8 cellular contexts compared by ENCODE assay signal in genomic region chr5:119453045-119453383, GRCh38. TPM values are rescaled to one million over a fixed set of nuclear protein-coding genes. Genes with fewer than 3 reads are reported as not detected.
DNase-seq lines count a peak whose midpoint lies in the region; ATAC-seq and TF ChIP-seq lines count a peak whose summit lies in the region.

No MANE protein-coding gene starts in this region.

- intact Hi-C loops in ascending aorta (cut with DNase I): loop anchor here (2.0 kb wide), 1 partner anchor 382 kb away; the partner anchor contains the start of gene DMXL1

- peaks cover 10% of the 10 kb centered on the region for H3K79me2 ChIP-seq in DOHH2 (ENCODE audit: control insufficient read depth, low read length)

- TF ChIP-seq CTCF in DOHH2 (IDR thresholded peaks at IDR 0.05; ENCODE audit: low read depth, low read length, poor library complexity, severe bottlenecking) (no peak), ascending aorta (IDR thresholded peaks at IDR 0.05) (no peak)

- no peaks in the 10 kb centered on the region for H3K36me3 ChIP-seq in DOHH2 (ENCODE audit: control insufficient read depth, low read length)
- H3K36me3 ChIP-seq in ascending aorta: no peaks in the 10 kb centered on the region
- H3K36me3 ChIP-seq in iPS-15b (ENCODE audit: control insufficient read depth, insufficient read depth, low read length): no peaks in the 10 kb centered on the region
- H3K36me3 ChIP-seq in skeletal muscle tissue (ENCODE audit: control insufficient read depth in 3 of 3, insufficient read depth in 3 of 3, low read length in 3 of 3): peaks cover 2 to 3% (median 3%) of the 10 kb centered on the region in 3 donors

- H3K9ac ChIP-seq in iPS-15b (ENCODE audit: low read depth, low read length) (peak overlapping the region; percentile 38), skeletal muscle tissue (ENCODE audit: low read depth in 1 of 3, low read length in 3 of 3) (peak overlapping the region; percentile 90 to 93 (median 90))

- peak overlapping the region; percentile 89 for H3K4me2 ChIP-seq in DOHH2 (ENCODE audit: low read length)

- H3K9me2 ChIP-seq in DOHH2 (replicated peaks; ENCODE audit: control insufficient read depth, low read length): no peaks in the 10 kb centered on the region

- ATAC-seq in GM21515 (IDR thresholded peaks at IDR 0.05; ENCODE audit: unreplicated experiment): peak; percentile 17

- no peaks in the 10 kb centered on the region; the same call in 1 of the 2 replicates for H3F3A ChIP-seq in DOHH2 (ENCODE audit: control insufficient read depth, insufficient read depth)

- H3K4me3 ChIP-seq in DOHH2 (ENCODE audit: low read length): peak overlapping the region; percentile 96
- peak overlapping the region; percentile 82 to 92 for H3K4me3 ChIP-seq in ascending aorta
- H3K4me3 ChIP-seq in iPS-15b (ENCODE audit: low read depth, low read length): peak overlapping the region; percentile 55
- peak overlapping the region; percentile 94 to 97 (median 97) for H3K4me3 ChIP-seq in skeletal muscle tissue (ENCODE audit: low read length in 3 of 3)

- H3K27ac ChIP-seq in DOHH2 (ENCODE audit: low read depth, low read length) (peak overlapping the region; percentile 33; the same call in 1 of the 2 replicates), ascending aorta (peak overlapping the region; percentile 77 to 91), skeletal muscle tissue (ENCODE audit: low read depth, low read length) (peak overlapping the region; percentile 83)

- H3K9me3 ChIP-seq in DOHH2 (ENCODE audit: control insufficient read depth, insufficient read depth, low read length): 0 out of 2 replicates have a peak, but pooled peaks cover 4% of the 10 kb centered on the region
- no peaks in the 10 kb centered on the region for H3K9me3 ChIP-seq in ascending aorta
- no peaks in the 10 kb centered on the region for H3K9me3 ChIP-seq in iPS-15b (ENCODE audit: control insufficient read depth, insufficient read depth, low read length)
- H3K9me3 ChIP-seq in skeletal muscle tissue (ENCODE audit: control insufficient read depth in 3 of 3, low read length in 3 of 3): no peaks in the 10 kb centered on the region

- DNase-seq in LHCN-M2 (ENCODE audit: low read depth) (peak; percentile 27), ascending aorta (ENCODE audit: low spot score in 2 of 2) (no peak), kidney glomerular epithelial cell (lab: John Stamatoyannopoulos, UW) (no peak), HK-2 (ENCODE audit: unreplicated experiment) (no peak)

- H4K20me1 ChIP-seq in DOHH2 (ENCODE audit: control insufficient read depth, insufficient read depth, low read depth, low read length): no peaks in the 10 kb centered on the region

- H3K4me1 ChIP-seq in DOHH2 (ENCODE audit: control insufficient read depth, low read length) (peaks cover 21% of the 10 kb centered on the region), ascending aorta (peaks cover 0 to 12% of the 10 kb centered on the region in 2 donors), iPS-15b (ENCODE audit: control insufficient read depth, insufficient read depth, low read length) (peaks cover 14% of the 10 kb centered on the region), skeletal muscle tissue (ENCODE audit: control insufficient read depth in 3 of 3, insufficient read depth in 3 of 3, low read length in 3 of 3) (peaks cover 7 to 10% (median 9%) of the 10 kb centered on the region in 3 donors)

- H3K27me3 ChIP-seq in DOHH2 (ENCODE audit: control insufficient read depth, low read length) (no peaks in the 10 kb centered on the region), ascending aorta (no peaks in the 10 kb centered on the region), iPS-15b (ENCODE audit: control insufficient read depth, insufficient read depth, low read length) (no peaks in the 10 kb centered on the region), skeletal muscle tissue (ENCODE audit: control insufficient read depth in 3 of 3, insufficient read depth in 3 of 3, low read length in 3 of 3) (no peaks in the 10 kb centered on the region)

RNA-seq across cellular contexts. Expression of gene HSD17B4, which starts 0.7 kb away (rescaled TPM):
- 87.4 and 87.7 TPM in 2 replicates for total RNA-seq in LHCN-M2 (2014; rRNA removed)
- polyA plus RNA-seq in LHCN-M2 (2012): 52.1 TPM
- total RNA-seq in ascending aorta: 65.0 TPM
- 142 TPM for total RNA-seq in skeletal muscle tissue

Comparison
In these comparisons a context has a peak if more than half of its experiments do, and no peak if none do; other contexts are left out.
1. H3K27ac ChIP-seq: peak in every context shown above with its lines; median percentile 84 in ascending aorta; 83 in skeletal muscle tissue; 33 in DOHH2.